1 cellular context compared by ENCODE assay signal in genomic region chr16:3640207-3640606, GRCh38.
TF ChIP-seq lines count a peak whose summit lies in the region.

No MANE protein-coding gene starts in this region.

TF ChIP-seq in HepG2, 621 proteins besides CTCF, POLR2A, EP300 and RAD21 (continued from another document and continues in another):
- TF ChIP-seq ZNF407 (CRISPR knock-in tag; IDR thresholded peaks at IDR 0.05; ENCODE audit: not compliant biosample characterization) (no peak), ZFP90 (CRISPR knock-in tag; IDR thresholded peaks at IDR 0.05; ENCODE audit: borderline replicate concordance) (no peak), ZNF639 (CRISPR knock-in tag; conservative IDR thresholded peaks at IDR 0.05) (no peak), ZNF496 (CRISPR knock-in tag; IDR thresholded peaks at IDR 0.05; ENCODE audit: insufficient replicate concordance) (no peak), ZNF251 (CRISPR knock-in tag; IDR thresholded peaks at IDR 0.05) (no peak), ZBTB49 (CRISPR knock-in tag; IDR thresholded peaks at IDR 0.05; ENCODE audit: borderline replicate concordance) (no peak), ZNF574 (CRISPR knock-in tag; IDR thresholded peaks at IDR 0.05) (peak; percentile 42; the same call in 1 of the 2 replicates), LCORL (IDR thresholded peaks at IDR 0.05) (no peak), LCORL (CRISPR knock-in tag; IDR thresholded peaks at IDR 0.05) (peak; percentile 59; the same call in 1 of the 2 replicates), ZNF83 (CRISPR knock-in tag; IDR thresholded peaks at IDR 0.05; ENCODE audit: borderline replicate concordance) (no peak), ZNF691 (CRISPR knock-in tag; IDR thresholded peaks at IDR 0.05; ENCODE audit: borderline replicate concordance, low read depth) (peak; percentile 31; the same call in 1 of the 2 replicates), ZNF354B (CRISPR knock-in tag; IDR thresholded peaks at IDR 0.05) (no peak), SOX13 (IDR thresholded peaks at IDR 0.05) (no peak), SOX13 (CRISPR knock-in tag; conservative IDR thresholded peaks at IDR 0.05 in 1 of 2, IDR thresholded peaks at IDR 0.05 in 1 of 2) (peak in 1 of 2 experiments; percentile 34; a peak in 1 of 4 replicates), MED8 (CRISPR knock-in tag; IDR thresholded peaks at IDR 0.05; ENCODE audit: insufficient replicate concordance) (no peak), ZNF777 (CRISPR knock-in tag; IDR thresholded peaks at IDR 0.05) (no peak), ZFP91 (CRISPR knock-in tag; IDR thresholded peaks at IDR 0.05; ENCODE audit: borderline replicate concordance) (no peak), CEBPZ (IDR thresholded peaks at IDR 0.05; ENCODE audit: low read length) (no peak), SALL2 (CRISPR knock-in tag; IDR thresholded peaks at IDR 0.05) (no peak), SMARCE1 (IDR thresholded peaks at IDR 0.05; ENCODE audit: borderline replicate concordance) (no peak), ZFP82 (CRISPR knock-in tag; IDR thresholded peaks at IDR 0.05; ENCODE audit: borderline replicate concordance) (no peak), NFYB (CRISPR knock-in tag; IDR thresholded peaks at IDR 0.05) (peak; percentile 46; the same call in 1 of the 2 replicates), CBX5 (CRISPR knock-in tag; IDR thresholded peaks at IDR 0.05; ENCODE audit: borderline replicate concordance) (no peak), ZNF549 (CRISPR knock-in tag; IDR thresholded peaks at IDR 0.05) (no peak), HMG20B (CRISPR knock-in tag; conservative IDR thresholded peaks at IDR 0.05) (0 out of 2 replicates have a peak, but pooled peaks have one; percentile 33), ADNP (CRISPR knock-in tag; IDR thresholded peaks at IDR 0.05) (no peak), JARID2 (CRISPR knock-in tag; IDR thresholded peaks at IDR 0.05; ENCODE audit: insufficient replicate concordance) (no peak), HNF1B (CRISPR knock-in tag; IDR thresholded peaks at IDR 0.05) (peak; percentile 51; the same call in 1 of the 2 replicates), SAP130 (CRISPR knock-in tag; IDR thresholded peaks at IDR 0.05; ENCODE audit: low read depth) (peak; percentile 51; the same call in 1 of the 2 replicates), ZMYM2 (CRISPR knock-in tag; IDR thresholded peaks at IDR 0.05) (0 out of 2 replicates have a peak, but pooled peaks have one; percentile 23), YEATS2 (CRISPR knock-in tag; IDR thresholded peaks at IDR 0.05; ENCODE audit: borderline replicate concordance) (no peak; the same call in 1 of the 2 replicates), ZNF282 (IDR thresholded peaks at IDR 0.05; ENCODE audit: partially characterized antibody) (no peak), THAP7 (CRISPR knock-in tag; IDR thresholded peaks at IDR 0.05) (no peak), ZNF136 (CRISPR knock-in tag; IDR thresholded peaks at IDR 0.05; ENCODE audit: low read depth) (no peak)
